ENCODE assay signal across 11 cellular contexts in genomic region chr10:122786269-122786668, GRCh38. TPM values are rescaled to one million over a fixed set of nuclear protein-coding genes. Genes with fewer than 3 reads are reported as not detected.
DNase-seq lines count a peak whose midpoint lies in the region; TF ChIP-seq lines count a peak whose summit lies in the region.
"Had no signal": no experiment of that assay in that cellular context is flagged by ENCODE, and none has a peak within 500 bp of the region (broad histone marks: within the 10 kb centered on the region; RNA-seq: fewer than 3 reads in every experiment).

No MANE protein-coding gene starts in this region.

- H2AFZ ChIP-seq in mammary epithelial cell (ENCODE audit: low read depth, low read length), result no peak overlapping the region

- H3K4me3 Mint-ChIP-seq in activated CD4-positive, alpha-beta memory T cell treated with anti-CD3 and anti-CD28 coated beads, Interleukin-2, amount 10 ng/mL, durations not matched to agents 7 days and 5 days, result no peak overlapping the region
- no peak overlapping the region for H3K4me3 Mint-ChIP-seq in activated T-cell treated with anti-CD3 and anti-CD28 coated beads, Interleukin-2, amount 50 U/mL, for 24 hours
- H3K4me3 Mint-ChIP-seq: activated naive CD4-positive, alpha-beta T cell treated with anti-CD3 and anti-CD28 coated beads, Interleukin-2, amount 50 U/mL, for 24 hours had no signal

- no peak overlapping the region for H3K27ac Mint-ChIP-seq in activated CD4-positive, alpha-beta memory T cell treated with anti-CD3 and anti-CD28 coated beads, Interleukin-2, amount 10 ng/mL, durations not matched to agents 7 days and 5 days
- no peak overlapping the region for H3K27ac Mint-ChIP-seq in activated T-cell treated with anti-CD3 and anti-CD28 coated beads, Interleukin-2, amount 50 U/mL, for 24 hours
- H3K27ac Mint-ChIP-seq: activated naive CD4-positive, alpha-beta T cell treated with anti-CD3 and anti-CD28 coated beads, Interleukin-2, amount 50 U/mL, for 24 hours had no signal

- TF ChIP-seq CTCF in GM10266 (IDR thresholded peaks at IDR 0.05; ENCODE audit: control insufficient read depth, insufficient read depth, low read depth, missing control alignments), result no peak
- TF ChIP-seq CTCF in mammary epithelial cell (conservative IDR thresholded peaks at IDR 0.05 in 1 of 2, IDR thresholded peaks at IDR 0.05 in 1 of 2; ENCODE audit: extremely low read depth in 1 of 2, insufficient read depth in 1 of 2, low read depth in 1 of 2, low read length in 2 of 2), result no peak

- dilution Hi-C loops in mammary epithelial cell (cut with HindIII; ENCODE audit: low sequenced_read_pairs), result no loop called here

- H3K27me3 ChIP-seq in mammary epithelial cell (ENCODE audit: insufficient read depth, low read length), result no peaks in the 10 kb centered on the region
- H3K27me3 ChIP-seq: neutrophil had no signal

- DNase-seq in GM10266 (ENCODE audit: extremely low spot score) (peak; percentile 57), LHCN-M2 (ENCODE audit: low read depth) (peak; percentile 55), mammary epithelial cell (peak; percentile 30), myocyte (ENCODE audit: low read depth) (peak; percentile 75), NOMO-1 treated with dmso at 0.1 percent for 144 hours (lab: John Stamatoyannopoulos, UW; ENCODE audit: unreplicated experiment) (no peak), OCI-M2 (lab: John Stamatoyannopoulos, UW; ENCODE audit: unreplicated experiment) (no peak)
- no peak for DNase-seq in activated CD4-positive, alpha-beta memory T cell treated with anti-CD3 and anti-CD28 coated beads, Interleukin-2, amount 10 ng/mL, durations not matched to agents 7 days and 5 days
- DNase-seq in activated T-cell treated with anti-CD3 and anti-CD28 coated beads, Interleukin-2, amount 50 U/mL, for 24 hours, result no peak

- no peaks in the 10 kb centered on the region for H3K79me2 ChIP-seq in mammary epithelial cell (ENCODE audit: insufficient read depth, low read length)

- in situ Hi-C loops in mammary epithelial cell (cut with MboI; ENCODE audit: low sequenced_read_pairs in 2 of 2), result no loop called here

- H3K4me2 ChIP-seq in mammary epithelial cell (ENCODE audit: insufficient read depth, low read depth, low read length), result no peak overlapping the region

- H3K9me3 Mint-ChIP-seq in activated CD4-positive, alpha-beta memory T cell treated with anti-CD3 and anti-CD28 coated beads, Interleukin-2, amount 10 ng/mL, durations not matched to agents 7 days and 5 days, result no peaks in the 10 kb centered on the region
- peaks cover 2% of the 10 kb centered on the region for H3K9me3 Mint-ChIP-seq in activated T-cell treated with anti-CD3 and anti-CD28 coated beads, Interleukin-2, amount 50 U/mL, for 24 hours

- CTCF ChIA-PET in mammary epithelial cell (lab: Charles Lee; ENCODE audit: low non-redundant PET), result no interaction called here
- CTCF ChIA-PET in activated CD4-positive, alpha-beta memory T cell treated with anti-CD3 and anti-CD28 coated beads, Interleukin-2, amount 10 ng/mL, durations not matched to agents 7 days and 5 days (lab: Charles Lee), result no interaction called here

- intact Hi-C loops in mammary epithelial cell (cut with micrococcal nuclease), result loop anchor here (5.0 kb wide), 1 partner anchor 126 kb away; the partner anchor contains the start of gene FAM24A

- no peak overlapping the region for H3K27ac ChIP-seq in mammary epithelial cell (ENCODE audit: insufficient read depth, low read depth, low read length)
- H3K27ac ChIP-seq: neutrophil had no signal

- peaks cover 2% of the 10 kb centered on the region for H3K27me3 Mint-ChIP-seq in activated CD4-positive, alpha-beta memory T cell treated with anti-CD3 and anti-CD28 coated beads, Interleukin-2, amount 10 ng/mL, durations not matched to agents 7 days and 5 days
- peaks cover 20% of the 10 kb centered on the region for H3K27me3 Mint-ChIP-seq in activated T-cell treated with anti-CD3 and anti-CD28 coated beads, Interleukin-2, amount 50 U/mL, for 24 hours

- BruUV-seq in mammary epithelial cell (replicated peaks; lab: Mats Ljungman, UMichigan), result no TSS peak

- peaks cover 3% of the 10 kb centered on the region for H3K4me1 Mint-ChIP-seq in activated CD4-positive, alpha-beta memory T cell treated with anti-CD3 and anti-CD28 coated beads, Interleukin-2, amount 10 ng/mL, durations not matched to agents 7 days and 5 days
- H3K4me1 Mint-ChIP-seq in activated T-cell treated with anti-CD3 and anti-CD28 coated beads, Interleukin-2, amount 50 U/mL, for 24 hours (ENCODE audit: low read depth), result no peaks in the 10 kb centered on the region
- H3K4me1 Mint-ChIP-seq: activated naive CD4-positive, alpha-beta T cell treated with anti-CD3 and anti-CD28 coated beads, Interleukin-2, amount 50 U/mL, for 24 hours had no signal

- no peak overlapping the region for H3K4me3 ChIP-seq in mammary epithelial cell (replicated peaks in 1 of 3; ENCODE audit: insufficient read depth in 1 of 3, low read depth in 2 of 3, low read length in 3 of 3)
- H3K4me3 ChIP-seq: HAP-1 had no signal

- POLR2A ChIA-PET in activated CD4-positive, alpha-beta memory T cell treated with anti-CD3 and anti-CD28 coated beads, Interleukin-2, amount 10 ng/mL, durations not matched to agents 7 days and 5 days (lab: Charles Lee), result no interaction called here

- H3K36me3 ChIP-seq in mammary epithelial cell (ENCODE audit: insufficient read depth, low read length), result no peaks in the 10 kb centered on the region
- H3K36me3 ChIP-seq: HAP-1, neutrophil had no signal

- H3K9ac ChIP-seq in mammary epithelial cell (ENCODE audit: insufficient read depth, low read length), result no peak overlapping the region

- 2% methylated on average over 3 of the region's 3 CpGs for WGBS in mammary epithelial cell (ENCODE audit: low coverage, missing lambda C conversion rate)

- no peaks in the 10 kb centered on the region for H3K36me3 Mint-ChIP-seq in activated CD4-positive, alpha-beta memory T cell treated with anti-CD3 and anti-CD28 coated beads, Interleukin-2, amount 10 ng/mL, durations not matched to agents 7 days and 5 days (ENCODE audit: low read depth)
- no peaks in the 10 kb centered on the region for H3K36me3 Mint-ChIP-seq in activated T-cell treated with anti-CD3 and anti-CD28 coated beads, Interleukin-2, amount 50 U/mL, for 24 hours (ENCODE audit: low read depth)
- H3K36me3 Mint-ChIP-seq: activated naive CD4-positive, alpha-beta T cell treated with anti-CD3 and anti-CD28 coated beads, Interleukin-2, amount 50 U/mL, for 24 hours had no signal

- no peaks in the 10 kb centered on the region for H3K4me1 ChIP-seq in mammary epithelial cell (ENCODE audit: insufficient read depth, low read length)
- H3K4me1 ChIP-seq: HAP-1 had no signal

- no peaks in the 10 kb centered on the region for H4K20me1 ChIP-seq in mammary epithelial cell (ENCODE audit: insufficient read depth, low read length)

- no peaks in the 10 kb centered on the region for H3K9me3 ChIP-seq in mammary epithelial cell (replicated peaks; ENCODE audit: insufficient read depth, low read length)
- H3K9me3 ChIP-seq: HAP-1, neutrophil had no signal

RNA-seq across cellular contexts. Expression of gene CUZD1, which starts 59.4 kb away (rescaled TPM):
- total RNA-seq in LHCN-M2 (2014; rRNA removed), result 2.5 and 4.8 TPM in 2 replicates
- polyA plus RNA-seq in LHCN-M2 (2012), result 2.1 TPM
- total RNA-seq in mammary epithelial cell, result 1 to 10 TPM in 1 of 2 donors, under 1 TPM in 1; 0.50 to 1.3 TPM
- 0.66 TPM for polyA plus RNA-seq in mammary epithelial cell
- polyA minus RNA-seq in mammary epithelial cell, result not detected
- 16.7 and 40.3 TPM in 2 replicates for total RNA-seq in myocyte
- polyA plus RNA-seq in myocyte (2012), result 5.1 TPM
- total RNA-seq in activated CD4-positive, alpha-beta memory T cell treated with anti-CD3 and anti-CD28 coated beads, Interleukin-2, amount 10 ng/mL, durations not matched to agents 7 days and 5 days, result 1 to 10 TPM; 1.8 to 2.1 TPM

Comparison
In these comparisons a context has a peak if more than half of its experiments do, and no peak if none do; other contexts are left out.
1. DNase-seq: peak in GM10266 (single experiment), LHCN-M2 (single experiment), mammary epithelial cell (single experiment) and myocyte (single experiment); none in activated CD4-positive, alpha-beta memory T cell treated with anti-CD3 and anti-CD28 coated beads, Interleukin-2, amount 10 ng/mL, durations not matched to agents 7 days and 5 days (single experiment), activated T-cell treated with anti-CD3 and anti-CD28 coated beads, Interleukin-2, amount 50 U/mL, for 24 hours (single experiment), NOMO-1 treated with dmso at 0.1 percent for 144 hours (single experiment) and OCI-M2 (single experiment).